ENCODE assay signal across 8 cellular contexts in genomic region chr14:23160924-23161522, GRCh38. TPM values are rescaled to one million over a fixed set of nuclear protein-coding genes. Genes with fewer than 3 reads are reported as not detected.
DNase-seq lines count a peak whose midpoint lies in the region; TF ChIP-seq lines count a peak whose summit lies in the region.

No MANE protein-coding gene starts in this region.

- peak overlapping the region; percentile 11 for H3K4me3 ChIP-seq in HUES64 (ENCODE audit: low read length)
- H3K4me3 ChIP-seq in astrocyte of the cerebellum (ENCODE audit: low read depth, low read length): no peak overlapping the region
- H3K4me3 ChIP-seq in skeletal muscle cell (ENCODE audit: low read depth, low read length): no peak overlapping the region
- no peak overlapping the region for H3K4me3 ChIP-seq in Peyer's patch
- no peak overlapping the region for H3K4me3 ChIP-seq in effector memory CD4-positive, alpha-beta T cell (ENCODE audit: insufficient read depth, low read depth, low read length, poor library complexity, severe bottlenecking)

- in situ Hi-C loops in astrocyte of the cerebellum (cut with HindIII; ENCODE audit: low sequenced_read_pairs): no loop called here

- H3K9me3 ChIP-seq in HUES64 (ENCODE audit: insufficient read depth, low read depth, low read length): no peaks in the 10 kb centered on the region
- no peaks in the 10 kb centered on the region for H3K9me3 ChIP-seq in Peyer's patch
- H3K9me3 ChIP-seq in effector memory CD4-positive, alpha-beta T cell (ENCODE audit: control insufficient read depth, low read length): no peaks in the 10 kb centered on the region

- TF ChIP-seq CTCF in astrocyte of the cerebellum (IDR thresholded peaks at IDR 0.05; ENCODE audit: low read depth, low read length, missing control alignments): no peak
- TF ChIP-seq CTCF in Peyer's patch (IDR thresholded peaks at IDR 0.05): no peak

- DNase-seq in astrocyte of the cerebellum (ENCODE audit: low read depth) (peak; percentile 79), iPS DF 19.7 (ENCODE audit: low read depth, low spot score) (peak; percentile 89), skeletal muscle cell (ENCODE audit: low read depth) (peak; percentile 65), NCI-H1048 (lab: John Stamatoyannopoulos, UW) (no peak), DMS114 treated with DMSO at 0.1 percent for 48 hours (lab: John Stamatoyannopoulos, UW; ENCODE audit: unreplicated experiment) (no peak), Peyer's patch (no peak)
- DNase-seq in effector memory CD4-positive, alpha-beta T cell: no peak

- TF ChIP-seq POLR2A in Peyer's patch (IDR thresholded peaks at IDR 0.05): no peak

- H3K27ac ChIP-seq in HUES64 (ENCODE audit: low read depth, low read length): peak overlapping the region; percentile 93
- peak overlapping the region in 2 of 4 donors; percentile 44 to 60 for H3K27ac ChIP-seq in Peyer's patch
- no peak overlapping the region for H3K27ac ChIP-seq in effector memory CD4-positive, alpha-beta T cell (ENCODE audit: insufficient read depth, low read length, poor library complexity, severe bottlenecking)

- H3K4me1 ChIP-seq in HUES64 (ENCODE audit: insufficient read depth, low read length) (peaks cover 34% of the 10 kb centered on the region), Peyer's patch (no peaks in the 10 kb centered on the region)
- no peaks in the 10 kb centered on the region for H3K4me1 ChIP-seq in effector memory CD4-positive, alpha-beta T cell (ENCODE audit: control insufficient read depth, insufficient read depth, low read length, poor library complexity, severe bottlenecking)

- 8% methylated on average over 11 of the region's 11 CpGs for WGBS in HUES64

- H3K27me3 ChIP-seq in HUES64 (ENCODE audit: insufficient read depth, low read length) (no peaks in the 10 kb centered on the region), Peyer's patch (no peaks in the 10 kb centered on the region)
- no peaks in the 10 kb centered on the region for H3K27me3 ChIP-seq in effector memory CD4-positive, alpha-beta T cell (replicated peaks; ENCODE audit: control insufficient read depth, insufficient read depth, low read length, poor library complexity, severe bottlenecking)

- H3K36me3 ChIP-seq in HUES64 (ENCODE audit: insufficient read depth, low read length): peaks cover 43% of the 10 kb centered on the region
- no peaks in the 10 kb centered on the region for H3K36me3 ChIP-seq in Peyer's patch
- no peaks in the 10 kb centered on the region for H3K36me3 ChIP-seq in effector memory CD4-positive, alpha-beta T cell (ENCODE audit: control insufficient read depth, insufficient read depth, low read length)

- H3K9ac ChIP-seq in HUES64 (ENCODE audit: low read depth, low read length): peak overlapping the region; percentile 63

RNA-seq across cellular contexts. Expression of gene SLC7A8, which starts 22.4 kb away (rescaled TPM):
- polyA plus RNA-seq in HUES64 (2013, experiment 1 of 2): 126 TPM
- polyA plus RNA-seq in HUES64 (2013, experiment 2 of 2): 141 TPM
- total RNA-seq in Peyer's patch: 10 to 100 TPM; 21.8 to 56.9 (median 35.0) TPM

RNA-seq across cellular contexts. Expression of gene CEBPE, which starts 42.0 kb away (rescaled TPM):
- polyA plus RNA-seq in HUES64 (2013, experiment 1 of 2): not detected
- not detected for polyA plus RNA-seq in HUES64 (2013, experiment 2 of 2)
- total RNA-seq in Peyer's patch: not detected

RNA-seq across cellular contexts. Expression of gene CIROP, which starts 56.2 kb away (rescaled TPM):
- not detected for polyA plus RNA-seq in HUES64 (2013, experiment 1 of 2)
- polyA plus RNA-seq in HUES64 (2013, experiment 2 of 2): not detected
- total RNA-seq in Peyer's patch: not detected

Comparison
In these comparisons a context has a peak if more than half of its experiments do, and no peak if none do; other contexts are left out.
1. DNase-seq: peak in astrocyte of the cerebellum (single experiment), iPS DF 19.7 (single experiment) and skeletal muscle cell (single experiment); none in NCI-H1048 (single experiment), DMS114 treated with DMSO at 0.1 percent for 48 hours (single experiment), Peyer's patch (0 of 3) and effector memory CD4-positive, alpha-beta T cell (0 of 3).